In genomic region chr13:113450348-113450744, GRCh38 we compare ENCODE assay signal across 8 cellular contexts. TPM values are rescaled to one million over a fixed set of nuclear protein-coding genes. Genes with fewer than 3 reads are reported as not detected.
DNase-seq lines count a peak whose midpoint lies in the region; ATAC-seq and TF ChIP-seq lines count a peak whose summit lies in the region.
"Not testable (repeated sequence)": the region's sequence is repeated elsewhere in the genome, so short reads cannot be mapped to it uniquely, and the experiment has no call there.

No MANE protein-coding gene starts in this region.

- peaks cover 16% of the 10 kb centered on the region; the same call in 1 of the 2 replicates for H3K36me3 ChIP-seq in OCI-LY1 (ENCODE audit: insufficient read depth, low read length)
- peaks cover 0 to 22% (median 0%) of the 10 kb centered on the region in 9 donors for H3K36me3 ChIP-seq in heart right ventricle

- peak overlapping the region; percentile 78 for H3K4me2 ChIP-seq in OCI-LY1 (ENCODE audit: low read length)

- H3K9me3 ChIP-seq in OCI-LY1 (ENCODE audit: low read length); heart right ventricle: not testable (repeated sequence)

- not testable (repeated sequence) for TF ChIP-seq CTCF in 22Rv1 (IDR thresholded peaks at IDR 0.05); GM12864 (IDR thresholded peaks at IDR 0.05; ENCODE audit: low read depth, low read length, missing control alignments); OCI-LY1 (IDR thresholded peaks at IDR 0.05; ENCODE audit: low read length); heart right ventricle (IDR thresholded peaks at IDR 0.05)

- not testable (repeated sequence) for H3K9me2 ChIP-seq in OCI-LY1 (ENCODE audit: low read depth, low read length)

- peaks cover 45% of the 10 kb centered on the region for H3K4me1 ChIP-seq in OCI-LY1 (ENCODE audit: insufficient read depth, low read length, severe bottlenecking)
- H3K4me1 ChIP-seq in heart right ventricle: peaks cover 13 to 61% (median 31%) of the 10 kb centered on the region in 9 donors

- H3K27ac ChIP-seq in 22Rv1 (peak overlapping the region; percentile 98), OCI-LY1 (ENCODE audit: low read depth, low read length, poor library complexity, severe bottlenecking) (peak overlapping the region; percentile 96), heart right ventricle (peak overlapping the region in 8 of 10 donors; percentile 0 to 93 (median 78))

- H3K9me3 Mint-ChIP-seq in activated naive CD8-positive, alpha-beta T cell treated with anti-CD3 and anti-CD28 coated beads, Interleukin-2, amount 50 U/mL, for 24 hours; naive B cell; stimulated activated memory B cell treated with anti-CD40 and anti-IgM and Interleukin-4, amounts not matched to agents 10 μg/mL and 1 μg/mL and 100 μg/mL, for 72 hours: not testable (repeated sequence)

- H2AFZ ChIP-seq in OCI-LY1 (ENCODE audit: low read length): not testable (repeated sequence)

- H3K27ac Mint-ChIP-seq in activated naive CD8-positive, alpha-beta T cell treated with anti-CD3 and anti-CD28 coated beads, Interleukin-2, amount 50 U/mL, for 24 hours: not testable (repeated sequence)
- H3K27ac Mint-ChIP-seq in naive B cell: peak overlapping the region in 3 of 6 donors; percentile 44 to 77 (median 63)
- H3K27ac Mint-ChIP-seq in stimulated activated memory B cell treated with anti-CD40 and anti-IgM and Interleukin-4, amounts not matched to agents 10 μg/mL and 1 μg/mL and 100 μg/mL, for 72 hours: peak overlapping the region; percentile 54

- not testable (repeated sequence) for H3F3A ChIP-seq in OCI-LY1 (ENCODE audit: insufficient read depth, low read length)

- H3K79me2 ChIP-seq in OCI-LY1 (ENCODE audit: insufficient read depth, low read length): not testable (repeated sequence)

- not testable (repeated sequence) for H3K4me1 Mint-ChIP-seq in activated naive CD8-positive, alpha-beta T cell treated with anti-CD3 and anti-CD28 coated beads, Interleukin-2, amount 50 U/mL, for 24 hours
- H3K4me1 Mint-ChIP-seq in naive B cell: peaks cover 11 to 14% (median 11%) of the 10 kb centered on the region in 3 donors
- H3K4me1 Mint-ChIP-seq in stimulated activated memory B cell treated with anti-CD40 and anti-IgM and Interleukin-4, amounts not matched to agents 10 μg/mL and 1 μg/mL and 100 μg/mL, for 72 hours: peaks cover 42% of the 10 kb centered on the region

- H3K4me3 Mint-ChIP-seq in activated naive CD8-positive, alpha-beta T cell treated with anti-CD3 and anti-CD28 coated beads, Interleukin-2, amount 50 U/mL, for 24 hours: peak overlapping the region; percentile 75
- H3K4me3 Mint-ChIP-seq in naive B cell: peak overlapping the region in 5 of 8 donors; percentile 14 to 61 (median 42)
- not testable (repeated sequence) for H3K4me3 Mint-ChIP-seq in stimulated activated memory B cell treated with anti-CD40 and anti-IgM and Interleukin-4, amounts not matched to agents 10 μg/mL and 1 μg/mL and 100 μg/mL, for 72 hours

- ATAC-seq in activated naive CD8-positive, alpha-beta T cell treated with anti-CD3 and anti-CD28 coated beads, Interleukin-2, amount 50 U/mL, for 24 hours; heart right ventricle; naive B cell (ENCODE audit: low read depth in 2 of 2); stimulated activated memory B cell treated with anti-CD40 and anti-IgM and Interleukin-4, amounts not matched to agents 10 μg/mL and 1 μg/mL and 100 μg/mL, for 72 hours: not testable (repeated sequence)

- intact Hi-C loops in heart right ventricle (cut with DNase I): loop anchor here in 1 of 10 donors (5.0 kb wide), 2 partner anchors 42 to 48 kb away; partner anchors contain the start of gene DCUN1D2

- not testable (repeated sequence) for H3K27me3 ChIP-seq in OCI-LY1 (ENCODE audit: insufficient read depth, low read length); heart right ventricle

- H3K27me3 Mint-ChIP-seq in activated naive CD8-positive, alpha-beta T cell treated with anti-CD3 and anti-CD28 coated beads, Interleukin-2, amount 50 U/mL, for 24 hours; naive B cell; stimulated activated memory B cell treated with anti-CD40 and anti-IgM and Interleukin-4, amounts not matched to agents 10 μg/mL and 1 μg/mL and 100 μg/mL, for 72 hours: not testable (repeated sequence)

- 49 to 71% methylated on average over 9 of the region's 9 CpGs for WGBS in heart right ventricle, 2 donors

- H3K9ac ChIP-seq in OCI-LY1 (ENCODE audit: low read length): peak overlapping the region; percentile 83

- not testable (repeated sequence) for DNase-seq in GM12864 (ENCODE audit: low read depth); activated naive CD8-positive, alpha-beta T cell treated with anti-CD3 and anti-CD28 coated beads, Interleukin-2, amount 50 U/mL, for 24 hours; heart right ventricle; naive B cell
- DNase-seq in SHP77 treated with DMSO at 0.1 percent for 48 hours (lab: John Stamatoyannopoulos, UW): peak; percentile 34

- H3K36me3 Mint-ChIP-seq in activated naive CD8-positive, alpha-beta T cell treated with anti-CD3 and anti-CD28 coated beads, Interleukin-2, amount 50 U/mL, for 24 hours (ENCODE audit: low read depth); naive B cell: not testable (repeated sequence)
- peaks cover 21% of the 10 kb centered on the region for H3K36me3 Mint-ChIP-seq in stimulated activated memory B cell treated with anti-CD40 and anti-IgM and Interleukin-4, amounts not matched to agents 10 μg/mL and 1 μg/mL and 100 μg/mL, for 72 hours

- not testable (repeated sequence) for H4K20me1 ChIP-seq in OCI-LY1 (ENCODE audit: insufficient read depth, low read length)

- peak overlapping the region; percentile 61; the same call in 1 of the 2 replicates for H3K4me3 ChIP-seq in GM12864 (ENCODE audit: low read depth, low read length)
- H3K4me3 ChIP-seq in OCI-LY1 (ENCODE audit: low read depth, low read length, poor library complexity, severe bottlenecking): peak overlapping the region; percentile 80
- H3K4me3 ChIP-seq in heart right ventricle: peak overlapping the region in 8 of 10 donors; percentile 34 to 67 (median 56)

RNA-seq across cellular contexts. Expression of gene ADPRHL1, which starts 2.9 kb away (rescaled TPM):
- 100 to 1,000 TPM; 381 to 939 (median 762) TPM for total RNA-seq in heart right ventricle
- polyA plus RNA-seq in heart right ventricle (100 to 1,000 TPM; 163 to 192 TPM), naive B cell (ENCODE audit: low read depth in 6 of 6) (under 1 TPM in 2 of 6 donors, not detected in 4; 0.54 to 0.75 TPM)

RNA-seq across cellular contexts. Expression of gene DCUN1D2, which starts 40.2 kb away (rescaled TPM):
- 100 to 1,000 TPM in 9 of 10 donors, 10 to 100 TPM in 1; 97.7 to 307 (median 225) TPM for total RNA-seq in heart right ventricle
- polyA plus RNA-seq in heart right ventricle (10 to 100 TPM; 40.9 to 73.3 TPM), naive B cell (ENCODE audit: low read depth in 6 of 6) (10 to 100 TPM in 1 of 6 donors, 1 to 10 TPM in 5; 4.9 to 22.3 (median 7.1) TPM)

Comparison
In these comparisons a context has a peak if more than half of its experiments do, and no peak if none do; other contexts are left out.
1. RNA of gene ADPRHL1, which starts 2.9 kb away (polyA plus RNA-seq): 163 to 192 TPM in heart right ventricle; 0.54 to 0.75 TPM in naive B cell; every median in the first group is over 10 times any median in the second.
2. Peak in every context shown above with its lines, with median percentiles within 50 percentile points of each other: H3K27ac ChIP-seq and H3K4me3 ChIP-seq.